Comparison of ENCODE assay signal across 6 cellular contexts in the genomic region with DNA sequence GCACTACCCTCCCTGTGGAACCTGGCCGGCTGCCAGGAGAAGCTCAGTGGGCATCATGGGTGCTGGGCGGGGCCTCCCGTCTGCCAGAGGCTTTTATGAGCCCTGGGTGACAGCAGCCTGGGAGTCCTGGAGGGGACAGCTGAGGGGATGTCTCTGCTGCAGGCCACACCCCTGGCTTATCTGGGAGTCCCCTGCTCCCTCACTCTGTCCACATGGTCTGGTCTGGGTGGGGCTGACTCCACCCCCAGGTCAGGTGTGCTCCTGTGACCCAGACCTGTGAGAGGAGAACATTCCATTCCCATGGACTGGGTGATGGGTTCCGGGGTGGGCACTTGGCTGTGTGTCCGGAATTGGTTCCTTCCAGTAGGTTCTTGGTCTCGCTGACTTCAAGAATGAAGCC.
A peak's percentile ranks its signal among the peaks of the same experiment; 100 is the strongest.
DNase-seq lines count a peak whose midpoint lies in the region; ATAC-seq and TF ChIP-seq lines count a peak whose summit lies in the region.
"Not testable (repeated sequence)": the region's sequence is repeated elsewhere in the genome, so short reads cannot be mapped to it uniquely, and the experiment has no call there.

No MANE protein-coding gene starts in this region.

- H3K4me1 ChIP-seq in BLaER1 treated with 17β-estradiol and CSF1 and Interleukin-3, amounts not matched to agents 10 nM and 100 nM: peaks cover 4 to 30% (median 20%) of the 10 kb centered on the region in 10 experiments
- not testable (repeated sequence) for H3K4me1 ChIP-seq in SJCRH30; esophagus muscularis mucosa; aorta (ENCODE audit: control insufficient read depth in 1 of 2, insufficient read depth in 2 of 2, low read length in 2 of 2)

- intact Hi-C loops in esophagus muscularis mucosa (cut with DNase I): not testable (repeated sequence)
- intact Hi-C loops in aorta (cut with DNase I): loop anchor here in 1 of 2 donors (5.0 kb wide), 1 partner anchor 281 kb away; no protein-coding TSS in a partner anchor

- not testable (repeated sequence) for H3K4me3 ChIP-seq in BLaER1 treated with 17β-estradiol and CSF1 and Interleukin-3, amounts not matched to agents 10 nM and 100 nM; SJCRH30; coronary artery; esophagus muscularis mucosa; aorta (ENCODE audit: low read length in 2 of 2)

- H4K20me1 ChIP-seq in BLaER1 treated with 17β-estradiol and CSF1 and Interleukin-3, amounts not matched to agents 10 nM and 100 nM: not testable (repeated sequence)

- H3K9me3 ChIP-seq in BLaER1 treated with 17β-estradiol and CSF1 and Interleukin-3, amounts not matched to agents 10 nM and 100 nM (replicated peaks in 1 of 11): peaks cover 14 to 25% (median 20%) of the 10 kb centered on the region in 11 experiments
- not testable (repeated sequence) for H3K9me3 ChIP-seq in SJCRH30 (replicated peaks); esophagus muscularis mucosa; aorta (ENCODE audit: control insufficient read depth, low read length)

- H3K27ac ChIP-seq in BLaER1 treated with 17β-estradiol and CSF1 and Interleukin-3, amounts not matched to agents 10 nM and 100 nM; SJCRH30; coronary artery; esophagus muscularis mucosa (replicated peaks in 1 of 4); aorta (ENCODE audit: low read depth in 1 of 2, low read length in 2 of 2): not testable (repeated sequence)

- DNase-seq in SJCRH30 (peak; percentile 6 to 17), coronary artery (ENCODE audit: low spot score) (peak; percentile 29), esophagus muscularis mucosa (ENCODE audit: extremely low spot score) (peak; percentile 37)
- DNase-seq in activated CD8-positive, alpha-beta memory T cell treated with anti-CD3 and anti-CD28 coated beads, Interleukin-2, amount 50 U/mL, for 48 hours: peak; percentile 15
- not testable (repeated sequence) for DNase-seq in aorta

- H3K36me3 ChIP-seq in BLaER1 treated with 17β-estradiol and CSF1 and Interleukin-3, amounts not matched to agents 10 nM and 100 nM; SJCRH30; esophagus muscularis mucosa; aorta (ENCODE audit: control insufficient read depth in 1 of 2, insufficient read depth in 2 of 2, low read length in 1 of 2): not testable (repeated sequence)

- TF ChIP-seq EP300 in esophagus muscularis mucosa (IDR thresholded peaks at IDR 0.05): not testable (repeated sequence)

- ATAC-seq in aorta (ENCODE audit: low FRiP score): peak; percentile 26

- no CpG with 5 or more reads among the region's 6 CpGs for WGBS in esophagus muscularis mucosa
- 57 to 62% methylated on average over 3 to 6 of the region's 6 CpGs for WGBS in aorta, 2 donors

- not testable (repeated sequence) for H3K9ac ChIP-seq in BLaER1 treated with 17β-estradiol and CSF1 and Interleukin-3, amounts not matched to agents 10 nM and 100 nM

- not testable (repeated sequence) for H3K27me3 ChIP-seq in BLaER1 treated with 17β-estradiol and CSF1 and Interleukin-3, amounts not matched to agents 10 nM and 100 nM; SJCRH30; aorta (ENCODE audit: control insufficient read depth in 1 of 2, insufficient read depth in 2 of 2, low read length in 1 of 2)
- peaks cover 0 to 16% (median 0%) of the 10 kb centered on the region in 4 donors for H3K27me3 ChIP-seq in esophagus muscularis mucosa

- TF ChIP-seq CTCF in coronary artery (IDR thresholded peaks at IDR 0.05); esophagus muscularis mucosa (IDR thresholded peaks at IDR 0.05): not testable (repeated sequence)

- H3K4me2 ChIP-seq in BLaER1 treated with 17β-estradiol and CSF1 and Interleukin-3, amounts not matched to agents 10 nM and 100 nM: peak overlapping the region in 8 of 11 experiments; percentile 24 to 53 (median 40); a peak in 12 of 22 replicates

- TF ChIP-seq POLR2A in esophagus muscularis mucosa (IDR thresholded peaks at IDR 0.05; ENCODE audit: low read depth): not testable (repeated sequence)
